3 cellular contexts compared by ENCODE assay signal in the genomic region with DNA sequence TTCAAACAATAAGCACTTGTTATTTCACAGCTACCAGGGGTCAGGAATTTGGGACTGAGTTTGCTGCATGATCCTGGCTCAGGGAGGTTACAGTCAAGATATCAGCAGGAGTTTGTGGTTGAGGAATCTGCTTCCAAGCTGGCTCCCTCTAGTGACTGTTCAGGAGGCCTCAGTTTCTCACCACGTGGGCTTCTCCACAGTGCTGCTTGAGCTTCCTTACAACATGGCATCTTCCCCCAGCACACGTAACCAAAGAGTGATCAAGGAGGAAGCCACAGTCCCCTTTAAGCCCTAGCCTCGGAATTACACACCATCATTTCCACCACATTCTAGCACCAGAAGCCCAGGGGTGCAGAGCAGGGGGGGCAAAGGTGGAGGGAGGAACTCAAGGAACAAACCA.
A peak's percentile ranks its signal among the peaks of the same experiment; 100 is the strongest.
TF ChIP-seq lines count a peak whose summit lies in the region.

No MANE protein-coding gene starts in this region.

TF ChIP-seq in SK-N-SH treated with all-trans-retinoic acid at 6 μM for 48 hours, 23 proteins besides CTCF, POLR2A, EP300 and RAD21:
- TF ChIP-seq, protein P1, sequence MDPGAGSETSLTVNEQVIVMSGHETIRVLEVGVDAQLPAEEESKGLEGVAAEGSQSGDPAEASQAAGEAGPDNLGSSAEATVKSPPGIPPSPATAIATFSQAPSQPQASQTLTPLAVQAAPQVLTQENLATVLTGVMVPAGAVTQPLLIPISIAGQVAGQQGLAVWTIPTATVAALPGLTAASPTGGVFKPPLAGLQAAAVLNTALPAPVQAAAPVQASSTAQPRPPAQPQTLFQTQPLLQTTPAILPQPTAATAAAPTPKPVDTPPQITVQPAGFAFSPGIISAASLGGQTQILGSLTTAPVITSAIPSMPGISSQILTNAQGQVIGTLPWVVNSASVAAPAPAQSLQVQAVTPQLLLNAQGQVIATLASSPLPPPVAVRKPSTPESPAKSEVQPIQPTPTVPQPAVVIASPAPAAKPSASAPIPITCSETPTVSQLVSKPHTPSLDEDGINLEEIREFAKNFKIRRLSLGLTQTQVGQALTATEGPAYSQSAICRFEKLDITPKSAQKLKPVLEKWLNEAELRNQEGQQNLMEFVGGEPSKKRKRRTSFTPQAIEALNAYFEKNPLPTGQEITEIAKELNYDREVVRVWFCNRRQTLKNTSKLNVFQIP (CRISPR knock-in tag; IDR thresholded peaks at IDR 0.05; ENCODE audit: borderline replicate concordance, low read depth), result no peak
- TF ChIP-seq TCF4 (CRISPR knock-in tag; IDR thresholded peaks at IDR 0.05; ENCODE audit: borderline replicate concordance) (no peak), CSDC2 (CRISPR knock-in tag; IDR thresholded peaks at IDR 0.05) (no peak), ZFP3 (CRISPR knock-in tag; IDR thresholded peaks at IDR 0.05) (no peak), ZNF565 (CRISPR knock-in tag; conservative IDR thresholded peaks at IDR 0.05; ENCODE audit: low read depth) (peak; percentile 96)

TF ChIP-seq in SK-N-SH, 30 proteins besides CTCF, POLR2A, EP300 and RAD21 (continued from another document):
- TF ChIP-seq TAF1 (IDR thresholded peaks at IDR 0.05; ENCODE audit: borderline replicate concordance, low read depth, low read length) (no peak), JUND (IDR thresholded peaks at IDR 0.05) (no peak)

TF ChIP-seq in K562, 482 proteins besides CTCF, POLR2A, EP300 and RAD21 (continued from another document and continues in another):
- TF ChIP-seq, protein P2, sequence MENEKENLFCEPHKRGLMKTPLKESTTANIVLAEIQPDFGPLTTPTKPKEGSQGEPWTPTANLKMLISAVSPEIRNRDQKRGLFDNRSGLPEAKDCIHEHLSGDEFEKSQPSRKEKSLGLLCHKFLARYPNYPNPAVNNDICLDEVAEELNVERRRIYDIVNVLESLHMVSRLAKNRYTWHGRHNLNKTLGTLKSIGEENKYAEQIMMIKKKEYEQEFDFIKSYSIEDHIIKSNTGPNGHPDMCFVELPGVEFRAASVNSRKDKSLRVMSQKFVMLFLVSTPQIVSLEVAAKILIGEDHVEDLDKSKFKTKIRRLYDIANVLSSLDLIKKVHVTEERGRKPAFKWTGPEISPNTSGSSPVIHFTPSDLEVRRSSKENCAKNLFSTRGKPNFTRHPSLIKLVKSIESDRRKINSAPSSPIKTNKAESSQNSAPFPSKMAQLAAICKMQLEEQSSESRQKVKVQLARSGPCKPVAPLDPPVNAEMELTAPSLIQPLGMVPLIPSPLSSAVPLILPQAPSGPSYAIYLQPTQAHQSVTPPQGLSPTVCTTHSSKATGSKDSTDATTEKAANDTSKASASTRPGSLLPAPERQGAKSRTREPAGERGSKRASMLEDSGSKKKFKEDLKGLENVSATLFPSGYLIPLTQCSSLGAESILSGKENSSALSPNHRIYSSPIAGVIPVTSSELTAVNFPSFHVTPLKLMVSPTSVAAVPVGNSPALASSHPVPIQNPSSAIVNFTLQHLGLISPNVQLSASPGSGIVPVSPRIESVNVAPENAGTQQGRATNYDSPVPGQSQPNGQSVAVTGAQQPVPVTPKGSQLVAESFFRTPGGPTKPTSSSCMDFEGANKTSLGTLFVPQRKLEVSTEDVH (IDR thresholded peaks at IDR 0.05; ENCODE audit: low read depth, partially characterized antibody), result no peak
- no peak for TF ChIP-seq MED1 (CRISPR knock-in tag; IDR thresholded peaks at IDR 0.05; ENCODE audit: borderline replicate concordance)
- TF ChIP-seq, protein P3, sequence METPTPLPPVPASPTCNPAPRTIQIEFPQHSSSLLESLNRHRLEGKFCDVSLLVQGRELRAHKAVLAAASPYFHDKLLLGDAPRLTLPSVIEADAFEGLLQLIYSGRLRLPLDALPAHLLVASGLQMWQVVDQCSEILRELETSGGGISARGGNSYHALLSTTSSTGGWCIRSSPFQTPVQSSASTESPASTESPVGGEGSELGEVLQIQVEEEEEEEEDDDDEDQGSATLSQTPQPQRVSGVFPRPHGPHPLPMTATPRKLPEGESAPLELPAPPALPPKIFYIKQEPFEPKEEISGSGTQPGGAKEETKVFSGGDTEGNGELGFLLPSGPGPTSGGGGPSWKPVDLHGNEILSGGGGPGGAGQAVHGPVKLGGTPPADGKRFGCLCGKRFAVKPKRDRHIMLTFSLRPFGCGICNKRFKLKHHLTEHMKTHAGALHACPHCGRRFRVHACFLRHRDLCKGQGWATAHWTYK (CRISPR knock-in tag; IDR thresholded peaks at IDR 0.05), result no peak
- peak; percentile 71; the same call in 1 of the 2 replicates for TF ChIP-seq CBX5 (IDR thresholded peaks at IDR 0.05; ENCODE audit: borderline replicate concordance, low read depth)
- no peak for TF ChIP-seq ZKSCAN1 (IDR thresholded peaks at IDR 0.05; ENCODE audit: low read depth, low read length)
- TF ChIP-seq, protein P4, sequence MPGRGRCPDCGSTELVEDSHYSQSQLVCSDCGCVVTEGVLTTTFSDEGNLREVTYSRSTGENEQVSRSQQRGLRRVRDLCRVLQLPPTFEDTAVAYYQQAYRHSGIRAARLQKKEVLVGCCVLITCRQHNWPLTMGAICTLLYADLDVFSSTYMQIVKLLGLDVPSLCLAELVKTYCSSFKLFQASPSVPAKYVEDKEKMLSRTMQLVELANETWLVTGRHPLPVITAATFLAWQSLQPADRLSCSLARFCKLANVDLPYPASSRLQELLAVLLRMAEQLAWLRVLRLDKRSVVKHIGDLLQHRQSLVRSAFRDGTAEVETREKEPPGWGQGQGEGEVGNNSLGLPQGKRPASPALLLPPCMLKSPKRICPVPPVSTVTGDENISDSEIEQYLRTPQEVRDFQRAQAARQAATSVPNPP (IDR thresholded peaks at IDR 0.05; ENCODE audit: borderline replicate concordance, insufficient read depth, insufficient read length), result no peak
- TF ChIP-seq PHF20 (IDR thresholded peaks at IDR 0.05; ENCODE audit: partially characterized antibody), result no peak
- TF ChIP-seq RNF2 (IDR thresholded peaks at IDR 0.05), result no peak
- TF ChIP-seq NFRKB (IDR thresholded peaks at IDR 0.05; ENCODE audit: low read depth), result no peak
- TF ChIP-seq, protein P5, sequence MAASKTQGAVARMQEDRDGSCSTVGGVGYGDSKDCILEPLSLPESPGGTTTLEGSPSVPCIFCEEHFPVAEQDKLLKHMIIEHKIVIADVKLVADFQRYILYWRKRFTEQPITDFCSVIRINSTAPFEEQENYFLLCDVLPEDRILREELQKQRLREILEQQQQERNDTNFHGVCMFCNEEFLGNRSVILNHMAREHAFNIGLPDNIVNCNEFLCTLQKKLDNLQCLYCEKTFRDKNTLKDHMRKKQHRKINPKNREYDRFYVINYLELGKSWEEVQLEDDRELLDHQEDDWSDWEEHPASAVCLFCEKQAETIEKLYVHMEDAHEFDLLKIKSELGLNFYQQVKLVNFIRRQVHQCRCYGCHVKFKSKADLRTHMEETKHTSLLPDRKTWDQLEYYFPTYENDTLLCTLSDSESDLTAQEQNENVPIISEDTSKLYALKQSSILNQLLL (CRISPR knock-in tag; IDR thresholded peaks at IDR 0.05; ENCODE audit: borderline replicate concordance), result no peak
- TF ChIP-seq ZNF785 (CRISPR knock-in tag; IDR thresholded peaks at IDR 0.05), result no peak
- TF ChIP-seq CBX3 (IDR thresholded peaks at IDR 0.05; ENCODE audit: borderline replicate concordance in 1 of 2, low read length in 2 of 2), result peak in 1 of 2 experiments; percentile 79; a peak in 2 of 3 replicates
- TF ChIP-seq ZNF274 (IDR thresholded peaks at IDR 0.05; ENCODE audit: borderline replicate concordance, low read depth, low read length), result no peak
- TF ChIP-seq, protein P6, sequence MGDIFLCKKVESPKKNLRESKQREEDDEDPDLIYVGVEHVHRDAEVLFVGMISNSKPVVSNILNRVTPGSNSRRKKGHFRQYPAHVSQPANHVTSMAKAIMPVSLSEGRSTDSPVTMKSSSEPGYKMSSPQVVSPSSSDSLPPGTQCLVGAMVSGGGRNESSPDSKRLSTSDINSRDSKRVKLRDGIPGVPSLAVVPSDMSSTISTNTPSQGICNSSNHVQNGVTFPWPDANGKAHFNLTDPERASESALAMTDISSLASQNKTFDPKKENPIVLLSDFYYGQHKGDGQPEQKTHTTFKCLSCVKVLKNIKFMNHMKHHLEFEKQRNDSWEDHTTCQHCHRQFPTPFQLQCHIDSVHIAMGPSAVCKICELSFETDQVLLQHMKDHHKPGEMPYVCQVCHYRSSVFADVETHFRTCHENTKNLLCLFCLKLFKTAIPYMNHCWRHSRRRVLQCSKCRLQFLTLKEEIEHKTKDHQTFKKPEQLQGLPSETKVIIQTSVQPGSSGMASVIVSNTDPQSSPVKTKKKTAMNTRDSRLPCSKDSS (IDR thresholded peaks at IDR 0.05; ENCODE audit: low read depth, partially characterized antibody), result no peak
- TF ChIP-seq ZNF282 (CRISPR knock-in tag; IDR thresholded peaks at IDR 0.05), result no peak
- TF ChIP-seq, protein P7, sequence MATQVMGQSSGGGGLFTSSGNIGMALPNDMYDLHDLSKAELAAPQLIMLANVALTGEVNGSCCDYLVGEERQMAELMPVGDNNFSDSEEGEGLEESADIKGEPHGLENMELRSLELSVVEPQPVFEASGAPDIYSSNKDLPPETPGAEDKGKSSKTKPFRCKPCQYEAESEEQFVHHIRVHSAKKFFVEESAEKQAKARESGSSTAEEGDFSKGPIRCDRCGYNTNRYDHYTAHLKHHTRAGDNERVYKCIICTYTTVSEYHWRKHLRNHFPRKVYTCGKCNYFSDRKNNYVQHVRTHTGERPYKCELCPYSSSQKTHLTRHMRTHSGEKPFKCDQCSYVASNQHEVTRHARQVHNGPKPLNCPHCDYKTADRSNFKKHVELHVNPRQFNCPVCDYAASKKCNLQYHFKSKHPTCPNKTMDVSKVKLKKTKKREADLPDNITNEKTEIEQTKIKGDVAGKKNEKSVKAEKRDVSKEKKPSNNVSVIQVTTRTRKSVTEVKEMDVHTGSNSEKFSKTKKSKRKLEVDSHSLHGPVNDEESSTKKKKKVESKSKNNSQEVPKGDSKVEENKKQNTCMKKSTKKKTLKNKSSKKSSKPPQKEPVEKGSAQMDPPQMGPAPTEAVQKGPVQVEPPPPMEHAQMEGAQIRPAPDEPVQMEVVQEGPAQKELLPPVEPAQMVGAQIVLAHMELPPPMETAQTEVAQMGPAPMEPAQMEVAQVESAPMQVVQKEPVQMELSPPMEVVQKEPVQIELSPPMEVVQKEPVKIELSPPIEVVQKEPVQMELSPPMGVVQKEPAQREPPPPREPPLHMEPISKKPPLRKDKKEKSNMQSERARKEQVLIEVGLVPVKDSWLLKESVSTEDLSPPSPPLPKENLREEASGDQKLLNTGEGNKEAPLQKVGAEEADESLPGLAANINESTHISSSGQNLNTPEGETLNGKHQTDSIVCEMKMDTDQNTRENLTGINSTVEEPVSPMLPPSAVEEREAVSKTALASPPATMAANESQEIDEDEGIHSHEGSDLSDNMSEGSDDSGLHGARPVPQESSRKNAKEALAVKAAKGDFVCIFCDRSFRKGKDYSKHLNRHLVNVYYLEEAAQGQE (CRISPR knock-in tag; IDR thresholded peaks at IDR 0.05; ENCODE audit: low read depth), result no peak
- TF ChIP-seq, protein P8, sequence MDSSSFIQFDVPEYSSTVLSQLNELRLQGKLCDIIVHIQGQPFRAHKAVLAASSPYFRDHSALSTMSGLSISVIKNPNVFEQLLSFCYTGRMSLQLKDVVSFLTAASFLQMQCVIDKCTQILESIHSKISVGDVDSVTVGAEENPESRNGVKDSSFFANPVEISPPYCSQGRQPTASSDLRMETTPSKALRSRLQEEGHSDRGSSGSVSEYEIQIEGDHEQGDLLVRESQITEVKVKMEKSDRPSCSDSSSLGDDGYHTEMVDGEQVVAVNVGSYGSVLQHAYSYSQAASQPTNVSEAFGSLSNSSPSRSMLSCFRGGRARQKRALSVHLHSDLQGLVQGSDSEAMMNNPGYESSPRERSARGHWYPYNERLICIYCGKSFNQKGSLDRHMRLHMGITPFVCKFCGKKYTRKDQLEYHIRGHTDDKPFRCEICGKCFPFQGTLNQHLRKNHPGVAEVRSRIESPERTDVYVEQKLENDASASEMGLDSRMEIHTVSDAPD (CRISPR knock-in tag; IDR thresholded peaks at IDR 0.05), result no peak
- TF ChIP-seq, protein P9, sequence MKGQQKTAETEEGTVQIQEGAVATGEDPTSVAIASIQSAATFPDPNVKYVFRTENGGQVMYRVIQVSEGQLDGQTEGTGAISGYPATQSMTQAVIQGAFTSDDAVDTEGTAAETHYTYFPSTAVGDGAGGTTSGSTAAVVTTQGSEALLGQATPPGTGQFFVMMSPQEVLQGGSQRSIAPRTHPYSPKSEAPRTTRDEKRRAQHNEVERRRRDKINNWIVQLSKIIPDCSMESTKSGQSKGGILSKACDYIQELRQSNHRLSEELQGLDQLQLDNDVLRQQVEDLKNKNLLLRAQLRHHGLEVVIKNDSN (CRISPR knock-in tag; IDR thresholded peaks at IDR 0.05), result peak; percentile 70
- TF ChIP-seq, protein P10, sequence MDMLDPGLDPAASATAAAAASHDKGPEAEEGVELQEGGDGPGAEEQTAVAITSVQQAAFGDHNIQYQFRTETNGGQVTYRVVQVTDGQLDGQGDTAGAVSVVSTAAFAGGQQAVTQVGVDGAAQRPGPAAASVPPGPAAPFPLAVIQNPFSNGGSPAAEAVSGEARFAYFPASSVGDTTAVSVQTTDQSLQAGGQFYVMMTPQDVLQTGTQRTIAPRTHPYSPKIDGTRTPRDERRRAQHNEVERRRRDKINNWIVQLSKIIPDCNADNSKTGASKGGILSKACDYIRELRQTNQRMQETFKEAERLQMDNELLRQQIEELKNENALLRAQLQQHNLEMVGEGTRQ (CRISPR knock-in tag; IDR thresholded peaks at IDR 0.05), result peak; percentile 63
- no peak for TF ChIP-seq HLTF (IDR thresholded peaks at IDR 0.05)
- no peak for TF ChIP-seq CTBP1 (IDR thresholded peaks at IDR 0.05; ENCODE audit: borderline replicate concordance)
- no peak for TF ChIP-seq ELF4 (CRISPR knock-in tag; IDR thresholded peaks at IDR 0.05)
- TF ChIP-seq, protein P11, sequence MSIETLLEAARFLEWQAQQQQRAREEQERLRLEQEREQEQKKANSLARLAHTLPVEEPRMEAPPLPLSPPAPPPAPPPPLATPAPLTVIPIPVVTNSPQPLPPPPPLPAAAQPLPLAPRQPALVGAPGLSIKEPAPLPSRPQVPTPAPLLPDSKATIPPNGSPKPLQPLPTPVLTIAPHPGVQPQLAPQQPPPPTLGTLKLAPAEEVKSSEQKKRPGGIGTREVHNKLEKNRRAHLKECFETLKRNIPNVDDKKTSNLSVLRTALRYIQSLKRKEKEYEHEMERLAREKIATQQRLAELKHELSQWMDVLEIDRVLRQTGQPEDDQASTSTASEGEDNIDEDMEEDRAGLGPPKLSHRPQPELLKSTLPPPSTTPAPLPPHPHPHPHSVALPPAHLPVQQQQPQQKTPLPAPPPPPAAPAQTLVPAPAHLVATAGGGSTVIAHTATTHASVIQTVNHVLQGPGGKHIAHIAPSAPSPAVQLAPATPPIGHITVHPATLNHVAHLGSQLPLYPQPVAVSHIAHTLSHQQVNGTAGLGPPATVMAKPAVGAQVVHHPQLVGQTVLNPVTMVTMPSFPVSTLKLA (conservative IDR thresholded peaks at IDR 0.05), result no peak
- TF ChIP-seq, protein P12, sequence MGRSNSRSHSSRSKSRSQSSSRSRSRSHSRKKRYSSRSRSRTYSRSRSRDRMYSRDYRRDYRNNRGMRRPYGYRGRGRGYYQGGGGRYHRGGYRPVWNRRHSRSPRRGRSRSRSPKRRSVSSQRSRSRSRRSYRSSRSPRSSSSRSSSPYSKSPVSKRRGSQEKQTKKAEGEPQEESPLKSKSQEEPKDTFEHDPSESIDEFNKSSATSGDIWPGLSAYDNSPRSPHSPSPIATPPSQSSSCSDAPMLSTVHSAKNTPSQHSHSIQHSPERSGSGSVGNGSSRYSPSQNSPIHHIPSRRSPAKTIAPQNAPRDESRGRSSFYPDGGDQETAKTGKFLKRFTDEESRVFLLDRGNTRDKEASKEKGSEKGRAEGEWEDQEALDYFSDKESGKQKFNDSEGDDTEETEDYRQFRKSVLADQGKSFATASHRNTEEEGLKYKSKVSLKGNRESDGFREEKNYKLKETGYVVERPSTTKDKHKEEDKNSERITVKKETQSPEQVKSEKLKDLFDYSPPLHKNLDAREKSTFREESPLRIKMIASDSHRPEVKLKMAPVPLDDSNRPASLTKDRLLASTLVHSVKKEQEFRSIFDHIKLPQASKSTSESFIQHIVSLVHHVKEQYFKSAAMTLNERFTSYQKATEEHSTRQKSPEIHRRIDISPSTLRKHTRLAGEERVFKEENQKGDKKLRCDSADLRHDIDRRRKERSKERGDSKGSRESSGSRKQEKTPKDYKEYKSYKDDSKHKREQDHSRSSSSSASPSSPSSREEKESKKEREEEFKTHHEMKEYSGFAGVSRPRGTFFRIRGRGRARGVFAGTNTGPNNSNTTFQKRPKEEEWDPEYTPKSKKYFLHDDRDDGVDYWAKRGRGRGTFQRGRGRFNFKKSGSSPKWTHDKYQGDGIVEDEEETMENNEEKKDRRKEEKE (IDR thresholded peaks at IDR 0.05; ENCODE audit: borderline replicate concordance in 1 of 2, control insufficient read depth in 1 of 2, low read depth in 2 of 2, low read length in 1 of 2), result no peak
